ENCODE assay signal across 9 cellular contexts in genomic region chr20:23200914-23201313, GRCh38.
A peak's percentile ranks its signal among the peaks of the same experiment; 100 is the strongest.
DNase-seq lines count a peak whose midpoint lies in the region; ATAC-seq and FAIRE-seq lines count a peak whose summit lies in the region.
"Had no signal": no experiment of that assay in that cellular context is flagged by ENCODE, and none has a peak within 500 bp of the region (broad histone marks: within the 10 kb centered on the region; RNA-seq: fewer than 3 reads in every experiment).

No MANE protein-coding gene starts in this region.

- H3K27me3 Mint-ChIP-seq in naive thymus-derived CD8-positive, alpha-beta T cell = peaks cover 7 to 34% (median 13%) of the 10 kb centered on the region in 5 donors

- H3K27ac Mint-ChIP-seq in naive thymus-derived CD8-positive, alpha-beta T cell = no peak overlapping the region
- H3K27ac Mint-ChIP-seq: activated naive CD8-positive, alpha-beta T cell treated with anti-CD3 and anti-CD28 coated beads, Interleukin-2, amount 10 ng/mL, durations not matched to agents 7 days and 5 days had no signal

- no peaks in the 10 kb centered on the region for H3K36me3 Mint-ChIP-seq in naive thymus-derived CD8-positive, alpha-beta T cell
- H3K36me3 Mint-ChIP-seq: activated naive CD8-positive, alpha-beta T cell treated with anti-CD3 and anti-CD28 coated beads, Interleukin-2, amount 10 ng/mL, durations not matched to agents 7 days and 5 days had no signal

- H3K4me3 Mint-ChIP-seq in naive thymus-derived CD8-positive, alpha-beta T cell = no peak overlapping the region
- H3K4me3 Mint-ChIP-seq: activated naive CD8-positive, alpha-beta T cell treated with anti-CD3 and anti-CD28 coated beads, Interleukin-2, amount 10 ng/mL, durations not matched to agents 7 days and 5 days had no signal

- H3K4me1 Mint-ChIP-seq in naive thymus-derived CD8-positive, alpha-beta T cell = peaks cover 0 to 3% (median 0%) of the 10 kb centered on the region in 4 donors
- H3K4me1 Mint-ChIP-seq: activated naive CD8-positive, alpha-beta T cell treated with anti-CD3 and anti-CD28 coated beads, Interleukin-2, amount 10 ng/mL, durations not matched to agents 7 days and 5 days had no signal

- DNase-seq in DMS53 treated with DMSO at 0.1 percent for 48 hours (lab: John Stamatoyannopoulos, UW; ENCODE audit: unreplicated experiment) (peak; percentile 1), HTR-8/SVneo (ENCODE audit: insufficient read length, low spot score) (peak; percentile 41), amniotic epithelial cell (ENCODE audit: low read depth) (peak; percentile 37), left lobe of liver (ENCODE audit: low spot score) (no peak), T1000 (lab: John Stamatoyannopoulos, UW) (no peak), anterior cingulate cortex (lab: John Stamatoyannopoulos, UW) (no peak), dedifferentiated amniotic fluid mesenchymal stem cell (ENCODE audit: extremely low spot score) (no peak)
- no peak for DNase-seq in naive thymus-derived CD8-positive, alpha-beta T cell
- DNase-seq: activated naive CD8-positive, alpha-beta T cell treated with anti-CD3 and anti-CD28 coated beads, Interleukin-2, amount 10 ng/mL, durations not matched to agents 7 days and 5 days had no signal

- ATAC-seq in left lobe of liver = peak; percentile 48
- no peak for ATAC-seq in naive thymus-derived CD8-positive, alpha-beta T cell

- FAIRE-seq in HTR-8/SVneo (lab: Jason Lieb, UNC) = no peak

- peaks cover 0 to 7% (median 0%) of the 10 kb centered on the region in 9 donors for H3K9me3 Mint-ChIP-seq in naive thymus-derived CD8-positive, alpha-beta T cell
- H3K9me3 Mint-ChIP-seq: activated naive CD8-positive, alpha-beta T cell treated with anti-CD3 and anti-CD28 coated beads, Interleukin-2, amount 10 ng/mL, durations not matched to agents 7 days and 5 days had no signal

- POLR2A ChIA-PET in naive thymus-derived CD8-positive, alpha-beta T cell (lab: Charles Lee) = no interaction called here

Comparison
In these comparisons a context has a peak if more than half of its experiments do, and no peak if none do; other contexts are left out.
1. DNase-seq: peak in DMS53 treated with DMSO at 0.1 percent for 48 hours (single experiment), HTR-8/SVneo (single experiment) and amniotic epithelial cell (single experiment); none in left lobe of liver (single experiment), T1000 (single experiment), anterior cingulate cortex (0 of 58), naive thymus-derived CD8-positive, alpha-beta T cell (0 of 10) and dedifferentiated amniotic fluid mesenchymal stem cell (single experiment).